Comparison of ENCODE assay signal across 8 cellular contexts in the genomic region with DNA sequence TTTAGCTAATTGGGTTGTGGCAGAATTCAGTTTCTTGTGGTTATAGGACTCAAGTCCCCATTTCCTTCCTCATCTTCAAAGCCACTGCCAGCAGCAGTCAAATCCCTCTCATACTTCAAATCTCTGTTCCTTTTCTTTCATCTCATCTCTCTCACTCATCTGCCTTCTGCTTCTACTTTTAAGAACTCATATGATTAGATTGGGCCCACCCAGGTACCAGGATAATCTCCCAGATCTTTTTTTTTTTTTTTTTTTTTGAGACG. TPM values are rescaled to one million over a fixed set of nuclear protein-coding genes. Genes with fewer than 3 reads are reported as not detected.
A peak's percentile ranks its signal among the peaks of the same experiment; 100 is the strongest.
DNase-seq lines count a peak whose midpoint lies in the region; ATAC-seq lines count a peak whose summit lies in the region.

No MANE protein-coding gene starts in this region.

- H3K36me3 ChIP-seq in aorta (ENCODE audit: control insufficient read depth in 1 of 2, insufficient read depth in 2 of 2, low read length in 1 of 2), result no peaks in the 10 kb centered on the region

- DNase-seq in Kasumi-1 (lab: John Stamatoyannopoulos, UW), result peak; percentile 94 to 97
- no peak for DNase-seq in LoVo (ENCODE audit: low spot score)
- no peak for DNase-seq in occipital lobe (lab: John Stamatoyannopoulos, UW)
- no peak for DNase-seq in aorta
- no peak for DNase-seq in NCI-H82 (lab: John Stamatoyannopoulos, UW)

- H3K9me3 ChIP-seq in aorta (ENCODE audit: control insufficient read depth, low read length), result no peaks in the 10 kb centered on the region

- WGBS in aorta, 2 donors, result 88% methylated on average over 1 of the region's 1 CpG; no CpG with 5 or more reads in 1 of the 2 donors

- no peaks in the 10 kb centered on the region for H3K4me1 ChIP-seq in aorta (ENCODE audit: control insufficient read depth in 1 of 2, insufficient read depth in 2 of 2, low read length in 2 of 2)

- ATAC-seq in GM18511 (IDR thresholded peaks at IDR 0.05; ENCODE audit: unreplicated experiment) (peak; percentile 52), GM21723 (IDR thresholded peaks at IDR 0.05; ENCODE audit: unreplicated experiment) (peak; percentile 59), esophagus mucosa (peak; percentile 38), aorta (ENCODE audit: low FRiP score) (no peak)

- no peak overlapping the region for H3K27ac ChIP-seq in aorta (ENCODE audit: low read depth in 1 of 2, low read length in 2 of 2)

- intact Hi-C loops in aorta (cut with DNase I), result no loop called here

- no peak overlapping the region for H3K4me3 ChIP-seq in aorta (ENCODE audit: low read length in 2 of 2)

- no peaks in the 10 kb centered on the region for H3K27me3 ChIP-seq in aorta (ENCODE audit: control insufficient read depth in 1 of 2, insufficient read depth in 2 of 2, low read length in 1 of 2)

RNA-seq across cellular contexts. Expression of a gene that starts 8.0 kb away (rescaled TPM):
- total RNA-seq in esophagus mucosa, result 52.0 TPM
- total RNA-seq in occipital lobe, result 113 TPM
- total RNA-seq in aorta, result 10 to 100 TPM; 74.4 to 88.5 TPM
- polyA plus RNA-seq in aorta, result 10 to 100 TPM; 78.9 to 81.1 TPM

RNA-seq across cellular contexts. Expression of a gene that starts 46.6 kb away (rescaled TPM):
- total RNA-seq in esophagus mucosa (19.0 TPM), occipital lobe (129 TPM), aorta (10 to 100 TPM; 38.0 to 59.3 TPM)
- 1 to 10 TPM; 6.0 to 9.9 TPM for polyA plus RNA-seq in aorta

Comparison
In these comparisons a context has a peak if more than half of its experiments do, and no peak if none do; other contexts are left out.
1. DNase-seq: peak in Kasumi-1 (2 of 2); none in LoVo (single experiment), occipital lobe (single experiment), aorta (0 of 2) and NCI-H82 (single experiment).